31 cellular contexts compared by ENCODE assay signal in genomic region chr1:178682429-178682828, GRCh38. TPM values are rescaled to one million over a fixed set of nuclear protein-coding genes. Genes with fewer than 3 reads are reported as not detected.
A peak's percentile ranks its signal among the peaks of the same experiment; 100 is the strongest.
DNase-seq lines count a peak whose midpoint lies in the region; ATAC-seq, FAIRE-seq and TF ChIP-seq lines count a peak whose summit lies in the region.
"Had no signal": no experiment of that assay in that cellular context is flagged by ENCODE, and none has a peak within 500 bp of the region (broad histone marks: within the 10 kb centered on the region; RNA-seq: fewer than 3 reads in every experiment).

No MANE protein-coding gene starts in this region.

- H3K4me1 ChIP-seq in CD8-positive, alpha-beta memory T cell (ENCODE audit: insufficient read depth, low read length): no peaks in the 10 kb centered on the region
- H3K4me1 ChIP-seq in naive thymus-derived CD4-positive, alpha-beta T cell (ENCODE audit: control insufficient read depth in 2 of 2, insufficient read depth in 2 of 2, low read length in 2 of 2): no peaks in the 10 kb centered on the region
- H3K4me1 ChIP-seq: breast epithelium, gastrocnemius medialis, HAP-1, psoas muscle had no signal

- peaks cover 35 to 60% (median 52%) of the 10 kb centered on the region in 3 donors for H3K4me1 Mint-ChIP-seq in naive B cell
- H3K4me1 Mint-ChIP-seq in CD8-positive, alpha-beta memory T cell: no peaks in the 10 kb centered on the region
- peaks cover 0 to 6% (median 0%) of the 10 kb centered on the region in 7 donors for H3K4me1 Mint-ChIP-seq in naive thymus-derived CD4-positive, alpha-beta T cell
- H3K4me1 Mint-ChIP-seq: activated naive CD4-positive, alpha-beta T cell treated with anti-CD3 and anti-CD28 coated beads, Interleukin-2, amount 50 U/mL, for 24 hours; CD4-positive, CD25-positive, alpha-beta regulatory T cell had no signal

- peaks cover 0 to 7% (median 3%) of the 10 kb centered on the region in 7 donors for H3K9me3 Mint-ChIP-seq in naive B cell
- H3K9me3 Mint-ChIP-seq in CD8-positive, alpha-beta memory T cell: peaks cover 0 to 6% (median 0%) of the 10 kb centered on the region in 5 donors
- peaks cover 0 to 3% (median 0%) of the 10 kb centered on the region in 11 donors for H3K9me3 Mint-ChIP-seq in naive thymus-derived CD4-positive, alpha-beta T cell
- H3K9me3 Mint-ChIP-seq: activated CD4-positive, alpha-beta memory T cell treated with anti-CD3 and anti-CD28 coated beads, Interleukin-2, amount 10 ng/mL, durations not matched to agents 7 days and 5 days; activated naive CD4-positive, alpha-beta T cell treated with anti-CD3 and anti-CD28 coated beads, Interleukin-2, amount 50 U/mL, for 24 hours; activated T-helper 2 cell treated with anti-CD3 and anti-CD28 coated beads, Interferon-gamma antibody, Interleukin-2, Interleukin-4, amounts not matched to agents 10 μg/mL and 5 μg/mL and 100 μg/mL, durations not matched to agents 14 hours and 24 hours and 36 hours had no signal

- POLR2A ChIA-PET in CD8-positive, alpha-beta memory T cell (lab: Charles Lee): no interaction called here
- POLR2A ChIA-PET in naive thymus-derived CD4-positive, alpha-beta T cell (lab: Charles Lee): no interaction called here

- peak overlapping the region in 5 of 6 donors; percentile 22 to 81 (median 45) for H3K27ac Mint-ChIP-seq in naive B cell
- no peak overlapping the region for H3K27ac Mint-ChIP-seq in CD8-positive, alpha-beta memory T cell
- H3K27ac Mint-ChIP-seq in naive thymus-derived CD4-positive, alpha-beta T cell: no peak overlapping the region
- H3K27ac Mint-ChIP-seq: activated CD4-positive, alpha-beta memory T cell treated with anti-CD3 and anti-CD28 coated beads, Interleukin-2, amount 10 ng/mL, durations not matched to agents 7 days and 5 days; activated naive CD4-positive, alpha-beta T cell treated with anti-CD3 and anti-CD28 coated beads, Interleukin-2, amount 50 U/mL, for 24 hours; activated T-helper 2 cell treated with anti-CD3 and anti-CD28 coated beads, Interferon-gamma antibody, Interleukin-2, Interleukin-4, amounts not matched to agents 10 μg/mL and 5 μg/mL and 100 μg/mL, durations not matched to agents 14 hours and 24 hours and 36 hours; CD4-positive, CD25-positive, alpha-beta regulatory T cell; naive thymus-derived CD8-positive, alpha-beta T cell had no signal

- no peaks in the 10 kb centered on the region for H3K9me3 ChIP-seq in CD8-positive, alpha-beta memory T cell (ENCODE audit: low read length)
- no peaks in the 10 kb centered on the region for H3K9me3 ChIP-seq in naive thymus-derived CD4-positive, alpha-beta T cell (ENCODE audit: control insufficient read depth in 2 of 3, low read length in 3 of 3)
- H3K9me3 ChIP-seq: breast epithelium, gastrocnemius medialis, HAP-1, psoas muscle, SJCRH30 had no signal

- TF ChIP-seq POLR2A in H54 (IDR thresholded peaks at IDR 0.05; ENCODE audit: low read depth, low read length): no peak

- H3K4me3 Mint-ChIP-seq in naive B cell: no peak overlapping the region
- H3K4me3 Mint-ChIP-seq in CD8-positive, alpha-beta memory T cell: no peak overlapping the region
- H3K4me3 Mint-ChIP-seq in naive thymus-derived CD4-positive, alpha-beta T cell: no peak overlapping the region
- H3K4me3 Mint-ChIP-seq: activated CD4-positive, alpha-beta memory T cell treated with anti-CD3 and anti-CD28 coated beads, Interleukin-2, amount 10 ng/mL, durations not matched to agents 7 days and 5 days; activated naive CD4-positive, alpha-beta T cell treated with anti-CD3 and anti-CD28 coated beads, Interleukin-2, amount 50 U/mL, for 24 hours; CD4-positive, CD25-positive, alpha-beta regulatory T cell; naive thymus-derived CD8-positive, alpha-beta T cell had no signal

- DNase-seq in H54 (ENCODE audit: insufficient read length, low spot score): no peak
- DNase-seq in MV-4-11 (lab: John Stamatoyannopoulos, UW): peak; percentile 14
- DNase-seq in dermis blood vessel endothelial cell: peak; percentile 75
- DNase-seq in naive B cell: no peak
- DNase-seq in CD8-positive, alpha-beta memory T cell: no peak
- DNase-seq in naive thymus-derived CD4-positive, alpha-beta T cell: no peak
- DNase-seq: activated CD4-positive, alpha-beta memory T cell treated with anti-CD3 and anti-CD28 coated beads, Interleukin-2, amount 10 ng/mL, durations not matched to agents 7 days and 5 days; CD4-positive, CD25-positive, alpha-beta regulatory T cell; effector CD8-positive, alpha-beta T cell; gastrocnemius medialis; GDM1; Kasumi-1; naive thymus-derived CD8-positive, alpha-beta T cell; NCI-H1048; NCI-H1694; NCI-H2171; NCI-H510A; nucleus accumbens; psoas muscle; SJCRH30; stimulated activated CD4-positive, alpha-beta T cell treated with anti-CD3 and anti-CD28 coated beads, Interleukin-15, amount 100 ng/mL, for 24 hours; stimulated activated naive CD4-positive, alpha-beta T cell treated with Interleukin-2 at 50 U/mL for 16 hours had no signal

- no peak overlapping the region for H3K4me3 ChIP-seq in CD8-positive, alpha-beta memory T cell (ENCODE audit: low read length)
- H3K4me3 ChIP-seq in naive thymus-derived CD4-positive, alpha-beta T cell (ENCODE audit: low read length): no peak overlapping the region
- H3K4me3 ChIP-seq: breast epithelium, gastrocnemius medialis, HAP-1, hepatocyte, psoas muscle, SJCRH30 had no signal

- no peaks in the 10 kb centered on the region for H3K36me3 Mint-ChIP-seq in naive B cell
- H3K36me3 Mint-ChIP-seq in CD8-positive, alpha-beta memory T cell: no peaks in the 10 kb centered on the region
- H3K36me3 Mint-ChIP-seq in naive thymus-derived CD4-positive, alpha-beta T cell: no peaks in the 10 kb centered on the region
- H3K36me3 Mint-ChIP-seq: activated naive CD4-positive, alpha-beta T cell treated with anti-CD3 and anti-CD28 coated beads, Interleukin-2, amount 50 U/mL, for 24 hours; CD4-positive, CD25-positive, alpha-beta regulatory T cell; naive thymus-derived CD8-positive, alpha-beta T cell had no signal

- no peaks in the 10 kb centered on the region for H3K27me3 ChIP-seq in CD8-positive, alpha-beta memory T cell (ENCODE audit: insufficient read depth, low read length, poor library complexity, severe bottlenecking)
- no peaks in the 10 kb centered on the region for H3K27me3 ChIP-seq in naive thymus-derived CD4-positive, alpha-beta T cell (ENCODE audit: control insufficient read depth in 2 of 2, insufficient read depth in 2 of 2, low read length in 2 of 2)
- H3K27me3 ChIP-seq: breast epithelium, gastrocnemius medialis, hepatocyte, SJCRH30 had no signal

- ATAC-seq in naive B cell (ENCODE audit: low read depth in 2 of 2) (peak in 1 of 2 donors; percentile 28), HG02623 (IDR thresholded peaks at IDR 0.05; ENCODE audit: unreplicated experiment) (no peak)
- no peak for ATAC-seq in naive thymus-derived CD4-positive, alpha-beta T cell
- ATAC-seq: activated CD4-positive, CD25-positive, alpha-beta regulatory T cell treated with anti-CD3 and anti-CD28 coated beads, Interleukin-2, amount 50 U/mL, for 24 hours; esophagus mucosa; gastrocnemius medialis; left lobe of liver; naive thymus-derived CD8-positive, alpha-beta T cell; psoas muscle had no signal

- H3K36me3 ChIP-seq in CD8-positive, alpha-beta memory T cell (ENCODE audit: insufficient read depth, low read length): no peaks in the 10 kb centered on the region
- H3K36me3 ChIP-seq in naive thymus-derived CD4-positive, alpha-beta T cell (ENCODE audit: control insufficient read depth in 2 of 3, insufficient read depth in 3 of 3, low read length in 3 of 3): no peaks in the 10 kb centered on the region
- H3K36me3 ChIP-seq: breast epithelium, gastrocnemius medialis, HAP-1, SJCRH30 had no signal

- H3K27ac ChIP-seq in CD8-positive, alpha-beta memory T cell (ENCODE audit: low read depth, low read length): no peak overlapping the region
- H3K27ac ChIP-seq in naive thymus-derived CD4-positive, alpha-beta T cell (ENCODE audit: low read depth, low read length): no peak overlapping the region
- H3K27ac ChIP-seq: breast epithelium, gastrocnemius medialis, hepatocyte, psoas muscle, SJCRH30 had no signal

- peak; percentile 36 for FAIRE-seq in H54 (lab: Jason Lieb, UNC)

- no peaks in the 10 kb centered on the region for H3K27me3 Mint-ChIP-seq in naive B cell
- H3K27me3 Mint-ChIP-seq in CD8-positive, alpha-beta memory T cell: peaks cover 0 to 7% of the 10 kb centered on the region in 2 donors
- peaks cover 0 to 5% (median 4%) of the 10 kb centered on the region in 5 donors for H3K27me3 Mint-ChIP-seq in naive thymus-derived CD4-positive, alpha-beta T cell
- H3K27me3 Mint-ChIP-seq: activated CD4-positive, alpha-beta memory T cell treated with anti-CD3 and anti-CD28 coated beads, Interleukin-2, amount 10 ng/mL, durations not matched to agents 7 days and 5 days; activated naive CD4-positive, alpha-beta T cell treated with anti-CD3 and anti-CD28 coated beads, Interleukin-2, amount 50 U/mL, for 24 hours had no signal

- intact Hi-C loops in naive thymus-derived CD4-positive, alpha-beta T cell (cut with micrococcal nuclease): no loop called here

- CTCF ChIA-PET in CD8-positive, alpha-beta memory T cell (lab: Charles Lee): no interaction called here
- CTCF ChIA-PET in naive thymus-derived CD4-positive, alpha-beta T cell (lab: Charles Lee): no interaction called here

RNA-seq across cellular contexts. Expression of gene RALGPS2, which starts 42.6 kb away (rescaled TPM):
- 38.5 and 57.9 TPM in 2 replicates for total RNA-seq in dermis blood vessel endothelial cell
- 100 to 1,000 TPM in 5 of 6 donors, 10 to 100 TPM in 1; 90.9 to 349 (median 298) TPM for polyA plus RNA-seq in naive B cell (ENCODE audit: low read depth in 6 of 6)
- total RNA-seq in CD8-positive, alpha-beta memory T cell: 1 to 10 TPM; 1.8 to 2.1 TPM
- polyA plus RNA-seq in CD8-positive, alpha-beta memory T cell: 4.1 TPM
- 10 to 100 TPM in 4 of 5 experiments, 1 to 10 TPM in 1; 3.7 to 22.3 (median 18.2) TPM for total RNA-seq in naive thymus-derived CD4-positive, alpha-beta T cell
- polyA plus RNA-seq in naive thymus-derived CD4-positive, alpha-beta T cell: 1 to 10 TPM; 7.7 to 9.3 TPM

Comparison
In these comparisons a context has a peak if more than half of its experiments do, and no peak if none do; other contexts are left out.
1. DNase-seq: peak in MV-4-11 (single experiment) and dermis blood vessel endothelial cell (single experiment); none in H54 (single experiment), naive B cell (single experiment), CD8-positive, alpha-beta memory T cell (0 of 5) and naive thymus-derived CD4-positive, alpha-beta T cell (0 of 9).
2. H3K27ac Mint-ChIP-seq: peak in naive B cell (5 of 6); none in CD8-positive, alpha-beta memory T cell (0 of 8) and naive thymus-derived CD4-positive, alpha-beta T cell (0 of 9).